In the genomic region with DNA sequence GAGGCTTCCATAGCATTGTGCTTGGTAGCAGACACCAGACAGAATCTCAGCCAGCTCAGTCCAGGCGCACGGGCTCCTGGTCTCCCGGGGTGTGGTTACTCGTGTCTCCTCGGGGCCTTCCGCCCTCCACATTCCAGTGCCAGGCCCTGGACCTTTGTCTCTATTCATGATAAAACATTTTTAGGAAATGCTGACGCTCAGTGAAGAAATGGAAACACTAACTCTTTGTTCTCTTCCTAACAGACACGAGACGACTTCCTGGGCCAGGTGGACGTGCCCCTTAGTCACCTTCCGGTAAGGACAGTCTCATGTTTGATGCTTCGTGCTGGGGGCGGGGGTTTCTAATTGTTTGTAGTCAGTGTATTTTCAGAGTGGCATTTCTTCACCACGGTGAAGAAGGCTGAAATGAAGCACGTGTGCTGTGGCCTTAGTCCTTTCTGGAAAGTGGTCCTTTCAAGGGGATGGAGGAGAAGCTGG, we compare ENCODE assay signal across 10 cellular contexts.
DNase-seq lines count a peak whose midpoint lies in the region; ATAC-seq and TF ChIP-seq lines count a peak whose summit lies in the region.
"Had no signal": no experiment of that assay in that cellular context is flagged by ENCODE, and none has a peak within 500 bp of the region (broad histone marks: within the 10 kb centered on the region; RNA-seq: fewer than 3 reads in every experiment).

No MANE protein-coding gene starts in this region.

- intact Hi-C loops in heart left ventricle (cut with DNase I) = loop anchor here in 5 of 10 donors (2.0 to 10.0 kb wide), 6 partner anchors 58 to 128 kb away; no protein-coding TSS in a partner anchor

- no peaks in the 10 kb centered on the region; the same call in 1 of the 2 replicates for H3K27me3 Mint-ChIP-seq in WTC11 (ENCODE audit: low read depth)

- POLR2A ChIA-PET in WTC11 (lab: Charles Lee) = interaction anchor here (1.3 kb wide), 1 partner anchor 23 kb away, joined by 4 read pairs; no protein-coding TSS in a partner anchor

- DNase-seq in COLO829 (ENCODE audit: low spot score) = peak; percentile 79
- DNase-seq in WTC11 (ENCODE audit: low spot score) = no peak
- DNase-seq in heart left ventricle = peak in 4 of 5 donors; percentile 44 to 78 (median 51)
- no peak for DNase-seq in stimulated activated CD4-positive, alpha-beta T cell treated with anti-CD3 and anti-CD28 coated beads, Interleukin-4, amount 100 ng/mL, for 1 hour
- DNase-seq in EL = no peak

- no peaks in the 10 kb centered on the region for H3K27me3 ChIP-seq in heart left ventricle
- H3K27me3 ChIP-seq in parathyroid adenoma (ENCODE audit: control insufficient read depth, insufficient read depth, low read length) = no peaks in the 10 kb centered on the region
- H3K27me3 ChIP-seq: BLaER1 had no signal

- no peak overlapping the region for H3K27ac Mint-ChIP-seq in WTC11

- no peak for TF ChIP-seq POLR2A in heart left ventricle (IDR thresholded peaks at IDR 0.05)

- ATAC-seq in WTC11 (no peak), heart left ventricle (peak in 3 of 4 donors; percentile 52 to 62 (median 55)), HG03108 (IDR thresholded peaks at IDR 0.05; ENCODE audit: unreplicated experiment) (no peak), HG02588 (IDR thresholded peaks at IDR 0.05; ENCODE audit: unreplicated experiment) (no peak)

- no peak overlapping the region for H3K4me3 Mint-ChIP-seq in WTC11

- H3K4me1 ChIP-seq in heart left ventricle (peaks cover 0 to 64% (median 38%) of the 10 kb centered on the region in 12 donors), parathyroid adenoma (no peaks in the 10 kb centered on the region)

- no peak for TF ChIP-seq CTCF in WTC11 (IDR thresholded peaks at IDR 0.05)
- TF ChIP-seq CTCF in heart left ventricle (IDR thresholded peaks at IDR 0.05) = no peak
- no peak for TF ChIP-seq CTCF in parathyroid adenoma (IDR thresholded peaks at IDR 0.05)

- peaks cover 30% of the 10 kb centered on the region for H3K4me1 Mint-ChIP-seq in WTC11

- H3K27ac ChIP-seq in heart left ventricle (peak overlapping the region in 11 of 12 donors; percentile 41 to 84 (median 64)), parathyroid adenoma (peak overlapping the region; percentile 40)
- H3K27ac ChIP-seq: BLaER1, HL-60 had no signal

- no peaks in the 10 kb centered on the region for H3K79me2 ChIP-seq in parathyroid adenoma

- H3K4me3 ChIP-seq in heart left ventricle (no peak overlapping the region), parathyroid adenoma (ENCODE audit: low read depth, low read length) (no peak overlapping the region)
- H3K4me3 ChIP-seq: BLaER1 had no signal

- no peaks in the 10 kb centered on the region for H3K36me3 Mint-ChIP-seq in WTC11

- H2AFZ ChIP-seq in parathyroid adenoma = no peak overlapping the region

- H3K9ac ChIP-seq in parathyroid adenoma = no peak overlapping the region
- H3K9ac ChIP-seq: BLaER1 had no signal

- no peaks in the 10 kb centered on the region for H3K36me3 ChIP-seq in heart left ventricle
- no peaks in the 10 kb centered on the region for H3K36me3 ChIP-seq in parathyroid adenoma (ENCODE audit: control insufficient read depth, insufficient read depth, low read length)
- H3K36me3 ChIP-seq: BLaER1 had no signal

- no peaks in the 10 kb centered on the region for H3K9me3 ChIP-seq in heart left ventricle
- no peaks in the 10 kb centered on the region for H3K9me3 ChIP-seq in parathyroid adenoma (ENCODE audit: control insufficient read depth, low read length)
- H3K9me3 ChIP-seq: BLaER1 had no signal

- no peak overlapping the region for H3K4me2 ChIP-seq in parathyroid adenoma (ENCODE audit: low read length)

- WGBS in heart left ventricle, 4 donors = 39 to 55% (median 46%) methylated on average over 15 of the region's 15 CpGs

- H3K9me3 Mint-ChIP-seq in WTC11 = no peaks in the 10 kb centered on the region

- CTCF ChIA-PET in WTC11 (lab: Charles Lee) = no interaction called here

TF ChIP-seq in WTC11, 78 proteins besides CTCF, POLR2A, EP300 and RAD21:
- peak; percentile 32; the same call in 1 of the 2 replicates for TF ChIP-seq GABPB1 (CRISPR knock-in tag; IDR thresholded peaks at IDR 0.05)
- TF ChIP-seq, protein P1, sequence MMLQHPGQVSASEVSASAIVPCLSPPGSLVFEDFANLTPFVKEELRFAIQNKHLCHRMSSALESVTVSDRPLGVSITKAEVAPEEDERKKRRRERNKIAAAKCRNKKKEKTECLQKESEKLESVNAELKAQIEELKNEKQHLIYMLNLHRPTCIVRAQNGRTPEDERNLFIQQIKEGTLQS (CRISPR knock-in tag; conservative IDR thresholded peaks at IDR 0.05) = no peak
- TF ChIP-seq RORB (CRISPR knock-in tag; IDR thresholded peaks at IDR 0.05) = no peak

Comparison
In these comparisons a context has a peak if more than half of its experiments do, and no peak if none do; other contexts are left out.
1. DNase-seq: peak in COLO829 (single experiment) and heart left ventricle (4 of 5); none in WTC11 (single experiment), stimulated activated CD4-positive, alpha-beta T cell treated with anti-CD3 and anti-CD28 coated beads, Interleukin-4, amount 100 ng/mL, for 1 hour (single experiment) and EL (single experiment).
2. ATAC-seq: peak in heart left ventricle (3 of 4); none in WTC11 (single experiment), HG03108 (single experiment) and HG02588 (single experiment).